Comparison of ENCODE assay signal across 16 cellular contexts in the genomic region with DNA sequence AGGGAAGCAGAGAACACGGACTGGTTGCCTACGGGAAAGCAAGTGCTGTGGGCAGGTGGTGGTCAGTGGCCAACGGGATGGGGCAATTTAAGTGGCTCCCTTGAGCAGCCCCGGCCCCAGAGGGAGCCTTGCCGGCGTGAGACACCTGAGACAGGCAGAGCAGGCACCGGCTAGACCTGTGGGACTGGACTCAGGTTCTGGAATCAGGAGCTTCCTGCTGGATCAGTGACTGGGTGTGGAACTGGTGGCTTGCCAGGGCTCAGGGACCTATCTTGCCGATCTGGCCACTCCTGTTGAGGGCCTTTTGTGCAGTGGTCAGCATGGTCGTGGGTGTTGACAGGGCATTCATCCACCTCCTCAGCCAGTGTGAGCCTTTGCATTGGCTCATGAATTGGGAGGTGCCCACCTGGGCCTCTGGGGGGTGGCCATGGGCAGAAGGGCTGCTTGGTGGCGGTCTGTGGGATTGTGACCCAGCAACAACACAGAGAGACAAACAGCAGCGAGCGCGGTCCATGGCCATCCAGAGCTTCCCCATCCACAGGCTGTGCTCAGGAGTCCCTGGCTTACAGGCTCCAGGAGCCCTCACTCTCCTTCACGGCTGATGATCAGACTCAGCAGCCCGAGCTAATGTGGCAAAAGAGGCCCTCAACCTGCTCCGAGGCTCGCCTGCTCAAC.
"Had no signal": no experiment of that assay in that cellular context is flagged by ENCODE, and none has a peak within 500 bp of the region (broad histone marks: within the 10 kb centered on the region; RNA-seq: fewer than 3 reads in every experiment).

No MANE protein-coding gene starts in this region.

- H3K36me3 ChIP-seq: colonic mucosa, esophagus muscularis mucosa, gastrocnemius medialis, heart right ventricle, left ventricle myocardium inferior, lower lobe of right lung, neutrophil, right atrium auricular region had no signal

- H3K27ac ChIP-seq: colonic mucosa, esophagus muscularis mucosa, gastrocnemius medialis, heart right ventricle, left ventricle myocardium inferior, lower lobe of right lung, right atrium auricular region had no signal

- H3K4me3 ChIP-seq: colonic mucosa, esophagus muscularis mucosa, gastrocnemius medialis, heart right ventricle, left ventricle myocardium inferior, lower lobe of right lung, right atrium auricular region had no signal

- H3K4me1 Mint-ChIP-seq: immature natural killer cell had no signal

- H3K9me3 ChIP-seq: colonic mucosa, esophagus muscularis mucosa, gastrocnemius medialis, lower lobe of right lung, neutrophil, right atrium auricular region had no signal

- H3K27me3 ChIP-seq: colonic mucosa, neutrophil, right atrium auricular region had no signal

- H3K4me1 ChIP-seq: colonic mucosa, gastrocnemius medialis, left ventricle myocardium inferior, lower lobe of right lung, right atrium auricular region had no signal

- H3K9me3 Mint-ChIP-seq: immature natural killer cell had no signal

- DNase-seq: colonic mucosa; dermis blood vessel endothelial cell; gastrocnemius medialis; heart right ventricle; immature natural killer cell; left ventricle myocardium inferior; lower lobe of right lung; nephron progenitor cell; small intestine; stimulated activated CD4-positive, alpha-beta T cell treated with anti-CD3 and anti-CD28 coated beads, Interleukin-12 subunit alpha, Interleukin-12 subunit beta, amount 100 ng/mL, for 4 hours; stimulated activated naive CD4-positive, alpha-beta T cell treated with Interleukin-2 at 50 U/mL for 16 hours had no signal

- H3K36me3 Mint-ChIP-seq: immature natural killer cell, memory B cell, mesothelial cell of epicardium had no signal

- H3K27ac Mint-ChIP-seq: immature natural killer cell, memory B cell, mesothelial cell of epicardium, nephron progenitor cell had no signal

- H3K4me3 Mint-ChIP-seq: immature natural killer cell, memory B cell, mesothelial cell of epicardium, nephron progenitor cell had no signal

- ATAC-seq: gastrocnemius medialis, heart right ventricle had no signal
